12 cellular contexts compared by ENCODE assay signal in genomic region chr7:55476852-55477780, GRCh38.
DNase-seq lines count a peak whose midpoint lies in the region; TF ChIP-seq lines count a peak whose summit lies in the region.
"Had no signal": no experiment of that assay in that cellular context is flagged by ENCODE, and none has a peak within 500 bp of the region (broad histone marks: within the 10 kb centered on the region; RNA-seq: fewer than 3 reads in every experiment).

No MANE protein-coding gene starts in this region.

- H3K79me2 ChIP-seq in H9 (ENCODE audit: insufficient read depth, low read length), result no peaks in the 10 kb centered on the region
- H3K79me2 ChIP-seq in neural progenitor cell (ENCODE audit: low read depth), result no peaks in the 10 kb centered on the region

- DNase-seq in CD4-positive, alpha-beta memory T cell, result no peak
- peak; percentile 18 for DNase-seq in H9
- no peak for DNase-seq in brain microvascular endothelial cell
- DNase-seq in neural progenitor cell (ENCODE audit: low spot score), result no peak
- DNase-seq in nucleus accumbens (lab: John Stamatoyannopoulos, UW), result no peak
- DNase-seq in NCI-H446 treated with DMSO at 0.1 percent for 48 hours (lab: John Stamatoyannopoulos, UW), result no peak
- no peak for DNase-seq in G401 (ENCODE audit: low spot score)
- DNase-seq: activated CD8-positive, alpha-beta memory T cell treated with anti-CD3 and anti-CD28 coated beads, Interleukin-2, amount 10 ng/mL, durations not matched to agents 7 days and 5 days; NCI-H748 treated with DMSO at 0.1 percent for 48 hours; stimulated activated CD4-positive, alpha-beta T cell treated with anti-CD3 and anti-CD28 coated beads, Interleukin-2, amount 100 ng/mL, for 48 hours had no signal

- no peaks in the 10 kb centered on the region for H3K27me3 ChIP-seq in CD4-positive, alpha-beta memory T cell (ENCODE audit: insufficient read depth, low read length)
- H3K27me3 ChIP-seq in H9 (ENCODE audit: insufficient read depth, low read length), result no peaks in the 10 kb centered on the region
- H3K27me3 ChIP-seq in brain microvascular endothelial cell (replicated peaks), result no peaks in the 10 kb centered on the region
- H3K27me3 ChIP-seq in neural progenitor cell, result no peaks in the 10 kb centered on the region

- WGBS in H9 (ENCODE audit: extremely low coverage, insufficient read length, low lambda C conversion rate), result 100% methylated on average over 1 of the region's 19 CpGs

- H3K36me3 Mint-ChIP-seq in CD4-positive, alpha-beta memory T cell, result peaks cover 28 to 30% of the 10 kb centered on the region in 2 donors
- H3K36me3 Mint-ChIP-seq in H9 (ENCODE audit: insufficient read depth in 1 of 3, low read depth in 3 of 3) (peaks cover 3 to 5% (median 5%) of the 10 kb centered on the region in 3 experiments), neural progenitor cell (no peaks in the 10 kb centered on the region)

- no peak overlapping the region for H2BK15ac ChIP-seq in H9 (ENCODE audit: low read depth, low read length)

- peaks cover 81% of the 10 kb centered on the region for H3K4me1 ChIP-seq in CD4-positive, alpha-beta memory T cell (ENCODE audit: insufficient read depth, low read length)
- H3K4me1 ChIP-seq in H9 (ENCODE audit: insufficient read depth, low read length) (no peaks in the 10 kb centered on the region), neural progenitor cell (no peaks in the 10 kb centered on the region)

- H3K4me3 ChIP-seq in CD4-positive, alpha-beta memory T cell (ENCODE audit: low read length in 2 of 2), result no peak overlapping the region
- H3K4me3 ChIP-seq in brain microvascular endothelial cell (ENCODE audit: low read depth, low read length) (no peak overlapping the region), neural progenitor cell (no peak overlapping the region)

- no peak overlapping the region for H3K4ac ChIP-seq in H9 (ENCODE audit: low read depth, low read length)

- no peaks in the 10 kb centered on the region for H3K27me3 Mint-ChIP-seq in CD4-positive, alpha-beta memory T cell
- H3K27me3 Mint-ChIP-seq in H9 (ENCODE audit: low read depth) (no peaks in the 10 kb centered on the region), neural progenitor cell (ENCODE audit: insufficient read depth, low read depth) (no peaks in the 10 kb centered on the region)
- H3K27me3 Mint-ChIP-seq: activated CD8-positive, alpha-beta memory T cell treated with anti-CD3 and anti-CD28 coated beads, Interleukin-2, amount 10 ng/mL, durations not matched to agents 7 days and 5 days had no signal

- peaks cover 6% of the 10 kb centered on the region for H3K36me3 ChIP-seq in CD4-positive, alpha-beta memory T cell (ENCODE audit: insufficient read depth, low read length)
- peaks cover 11% of the 10 kb centered on the region for H3K36me3 ChIP-seq in brain microvascular endothelial cell (replicated peaks)
- no peaks in the 10 kb centered on the region for H3K36me3 ChIP-seq in neural progenitor cell

- TF ChIP-seq CTCF in H9 (conservative IDR thresholded peaks at IDR 0.05) (no peak), brain microvascular endothelial cell (IDR thresholded peaks at IDR 0.05; ENCODE audit: low read depth, low read length, missing control alignments) (no peak), neural progenitor cell (IDR thresholded peaks at IDR 0.05) (no peak)

- no peak overlapping the region for H2BK120ac ChIP-seq in H9 (ENCODE audit: low read depth, low read length, poor library complexity, severe bottlenecking)

- in situ Hi-C loops in brain microvascular endothelial cell (cut with HindIII; ENCODE audit: low pct_ligation_motif_present, low sequenced_read_pairs), result no loop called here
- in situ Hi-C loops in G401 (cut with HindIII; ENCODE audit: low sequenced_read_pairs), result no loop called here

- H3K9ac ChIP-seq in H9 (ENCODE audit: extremely low read depth, insufficient read length, low read length), result no peak overlapping the region
- H3K9ac ChIP-seq in neural progenitor cell, result no peak overlapping the region
- H3K9ac ChIP-seq: KMS-11 had no signal

- H3K56ac ChIP-seq in H9 (ENCODE audit: insufficient read length, low read depth, low read length), result no peak overlapping the region

- no peaks in the 10 kb centered on the region for H3K9me3 ChIP-seq in CD4-positive, alpha-beta memory T cell (ENCODE audit: control insufficient read depth in 1 of 2, low read length in 2 of 2)
- H3K9me3 ChIP-seq in H9 (ENCODE audit: control insufficient read depth, low read depth, low read length), result no peaks in the 10 kb centered on the region
- H3K9me3 ChIP-seq in neural progenitor cell (ENCODE audit: low read depth), result no peaks in the 10 kb centered on the region

- H2BK20ac ChIP-seq in H9 (ENCODE audit: low read depth, low read length, poor library complexity, severe bottlenecking), result no peak overlapping the region

- no peak overlapping the region for H4K91ac ChIP-seq in H9 (ENCODE audit: insufficient read length, low read depth, low read length)

- peak overlapping the region in 7 of 8 donors; percentile 19 to 72 (median 55) for H3K4me3 Mint-ChIP-seq in CD4-positive, alpha-beta memory T cell
- H3K4me3 Mint-ChIP-seq in H9, result no peak overlapping the region
- H3K4me3 Mint-ChIP-seq in neural progenitor cell, result no peak overlapping the region
- H3K4me3 Mint-ChIP-seq: activated CD8-positive, alpha-beta memory T cell treated with anti-CD3 and anti-CD28 coated beads, Interleukin-2, amount 10 ng/mL, durations not matched to agents 7 days and 5 days; CD14-positive monocyte had no signal

- no peaks in the 10 kb centered on the region for H3K79me1 ChIP-seq in H9 (ENCODE audit: insufficient read depth, low read depth, low read length, poor library complexity, severe bottlenecking)

- CTCF ChIA-PET in CD4-positive, alpha-beta memory T cell (lab: Charles Lee; ENCODE audit: partially characterized antibody), result interaction anchor here (1.0 to 1.5 kb wide), 3 partner anchors 44 to 121 kb away, joined by 4 to 5 read pairs (median 5); no protein-coding TSS in a partner anchor

- H3K4me1 Mint-ChIP-seq in CD4-positive, alpha-beta memory T cell, result peaks cover 67 to 91% (median 77%) of the 10 kb centered on the region in 4 donors
- peaks cover 12 to 14% of the 10 kb centered on the region in 2 experiments for H3K4me1 Mint-ChIP-seq in H9
- peaks cover 3% of the 10 kb centered on the region for H3K4me1 Mint-ChIP-seq in neural progenitor cell

- H2AK5ac ChIP-seq in H9 (ENCODE audit: insufficient read length, low read length), result no peak overlapping the region

- no peaks in the 10 kb centered on the region for H3K23me2 ChIP-seq in H9 (ENCODE audit: insufficient read length, low read depth, low read length, poor library complexity, severe bottlenecking)

- POLR2A ChIA-PET in CD4-positive, alpha-beta memory T cell (lab: Charles Lee; ENCODE audit: partially characterized antibody), result interaction anchor here (1.0 to 1.5 kb wide), 2 partner anchors 56 to 95 kb away, joined by 4 to 6 read pairs; partner anchors contain the start of gene VOPP1

- no peak overlapping the region for H3K4me2 ChIP-seq in H9 (ENCODE audit: insufficient read depth, insufficient read length, low read length)
- H3K4me2 ChIP-seq in neural progenitor cell, result no peak overlapping the region
- H3K4me2 ChIP-seq: KMS-11 had no signal

- intact Hi-C loops in CD4-positive, alpha-beta memory T cell (cut with micrococcal nuclease), result loop anchor here (5.0 kb wide), 1 partner anchor 40 kb away; no protein-coding TSS in a partner anchor

- H3K14ac ChIP-seq in H9 (ENCODE audit: insufficient read depth, low read length), result no peak overlapping the region

- no peak overlapping the region for H3T11ph ChIP-seq in H9 (ENCODE audit: low read length)

- no peak overlapping the region for H2AFZ ChIP-seq in H9 (ENCODE audit: low read length)
- no peak overlapping the region for H2AFZ ChIP-seq in neural progenitor cell (replicated peaks)

- H3K9me3 Mint-ChIP-seq in CD4-positive, alpha-beta memory T cell, result no peaks in the 10 kb centered on the region
- H3K9me3 Mint-ChIP-seq in H9 (no peaks in the 10 kb centered on the region; a peak in 2 of 5 replicates), neural progenitor cell (no peaks in the 10 kb centered on the region)
- H3K9me3 Mint-ChIP-seq: CD14-positive monocyte had no signal

- H3K27ac ChIP-seq in CD4-positive, alpha-beta memory T cell (ENCODE audit: low read depth, low read length), result peak overlapping the region; percentile 21
- H3K27ac ChIP-seq in H9 (ENCODE audit: insufficient read length, low read depth, low read length) (no peak overlapping the region), brain microvascular endothelial cell (peak overlapping the region; percentile 64), neural progenitor cell (no peak overlapping the region)
- H3K27ac ChIP-seq: KMS-11 had no signal

- no peak overlapping the region for H2BK5ac ChIP-seq in H9 (ENCODE audit: insufficient read length, low read length)

- H3K18ac ChIP-seq in H9 (ENCODE audit: insufficient read length, low read depth, low read length), result no peak overlapping the region

- H3F3A ChIP-seq in neural progenitor cell (ENCODE audit: low read depth), result no peaks in the 10 kb centered on the region

- no peak overlapping the region for H4K8ac ChIP-seq in H9 (replicated peaks; ENCODE audit: insufficient read length, low read depth, low read length)

- H4K20me1 ChIP-seq in H9 (ENCODE audit: control insufficient read depth, insufficient read depth, insufficient read length) (no peaks in the 10 kb centered on the region), neural progenitor cell (ENCODE audit: low read depth) (no peaks in the 10 kb centered on the region)

- H3K27ac Mint-ChIP-seq in CD4-positive, alpha-beta memory T cell, result peak overlapping the region; percentile 70 to 91 (median 82)
- peak overlapping the region in 2 of 3 experiments; percentile 57 to 70; a peak in 2 of 7 replicates for H3K27ac Mint-ChIP-seq in H9
- peak overlapping the region; percentile 72 for H3K27ac Mint-ChIP-seq in neural progenitor cell
- H3K27ac Mint-ChIP-seq: activated CD8-positive, alpha-beta memory T cell treated with anti-CD3 and anti-CD28 coated beads, Interleukin-2, amount 10 ng/mL, durations not matched to agents 7 days and 5 days had no signal

- no peak overlapping the region for H3K23ac ChIP-seq in H9 (ENCODE audit: insufficient read length, low read depth, low read length)

- H2BK12ac ChIP-seq in H9 (ENCODE audit: insufficient read length, low read depth, low read length), result no peak overlapping the region

- H4K5ac ChIP-seq in H9 (ENCODE audit: insufficient read length, low read depth, low read length), result no peak overlapping the region

Comparison
In these comparisons a context has a peak if more than half of its experiments do, and no peak if none do; other contexts are left out.
1. H3K27ac ChIP-seq: peak in CD4-positive, alpha-beta memory T cell (single experiment) and brain microvascular endothelial cell (single experiment); none in H9 (single experiment) and neural progenitor cell (single experiment).
2. H3K4me3 Mint-ChIP-seq: peak in CD4-positive, alpha-beta memory T cell (7 of 8); none in H9 (0 of 2) and neural progenitor cell (single experiment).
3. Peak in every context shown above with its lines, with median percentiles within 50 percentile points of each other: H3K27ac Mint-ChIP-seq.